8 cellular contexts compared by ENCODE assay signal in genomic region chr10:11874568-11875182, GRCh38. TPM values are rescaled to one million over a fixed set of nuclear protein-coding genes. Genes with fewer than 3 reads are reported as not detected.
DNase-seq lines count a peak whose midpoint lies in the region; ATAC-seq and TF ChIP-seq lines count a peak whose summit lies in the region.

No MANE protein-coding gene starts in this region.

- H3K36me3 Mint-ChIP-seq in HFFc6 (ENCODE audit: low read depth) = no peaks in the 10 kb centered on the region

- H3K9ac ChIP-seq in Loucy (ENCODE audit: low read depth, low read length, poor library complexity, severe bottlenecking) (no peak overlapping the region), smooth muscle cell (ENCODE audit: low read depth) (peak overlapping the region; percentile 53)

- no peaks in the 10 kb centered on the region for H3K79me2 ChIP-seq in Loucy (ENCODE audit: insufficient read depth, low read length)
- H3K79me2 ChIP-seq in smooth muscle cell (ENCODE audit: low read depth) = no peaks in the 10 kb centered on the region

- H3K4me2 ChIP-seq in Loucy (ENCODE audit: low read depth, low read length, poor library complexity, severe bottlenecking) (peak overlapping the region; percentile 28), smooth muscle cell (peak overlapping the region; percentile 71)

- no peaks in the 10 kb centered on the region for H3K27me3 ChIP-seq in Loucy (ENCODE audit: insufficient read depth, low read length, poor library complexity, severe bottlenecking)
- H3K27me3 ChIP-seq in right atrium auricular region = no peaks in the 10 kb centered on the region
- no peaks in the 10 kb centered on the region for H3K27me3 ChIP-seq in smooth muscle cell (ENCODE audit: low read depth)

- H3K27me3 Mint-ChIP-seq in HFFc6 (ENCODE audit: insufficient read depth) = peaks cover 3% of the 10 kb centered on the region

- TF ChIP-seq CTCF in Loucy (conservative IDR thresholded peaks at IDR 0.05; ENCODE audit: low read length) (no peak), right atrium auricular region (IDR thresholded peaks at IDR 0.05) (no peak), smooth muscle cell (IDR thresholded peaks at IDR 0.05; ENCODE audit: borderline replicate concordance, insufficient read depth, poor library complexity, severe bottlenecking) (no peak), HFFc6 (IDR thresholded peaks at IDR 0.05) (no peak)

- no peaks in the 10 kb centered on the region for H3F3A ChIP-seq in Loucy (ENCODE audit: low read depth)
- H3F3A ChIP-seq in smooth muscle cell (ENCODE audit: low read depth) = peaks cover 18% of the 10 kb centered on the region

- H3K9me3 ChIP-seq in Loucy (ENCODE audit: insufficient read depth, low read depth, low read length) (no peaks in the 10 kb centered on the region), right atrium auricular region (no peaks in the 10 kb centered on the region), smooth muscle cell (replicated peaks; ENCODE audit: low read depth) (no peaks in the 10 kb centered on the region)

- no peaks in the 10 kb centered on the region for H3K9me2 ChIP-seq in Loucy (replicated peaks; ENCODE audit: low read depth, low read length)

- no peak overlapping the region for H3K4me3 Mint-ChIP-seq in HFFc6

- H3K4me3 ChIP-seq in Loucy (ENCODE audit: low read length, poor library complexity, severe bottlenecking) (peak overlapping the region; percentile 8), right atrium auricular region (no peak overlapping the region), smooth muscle cell (peak overlapping the region; percentile 19)

- peak; percentile 29 for DNase-seq in DMS79 treated with DMSO at 0.1 percent for 48 hours (lab: John Stamatoyannopoulos, UW)
- peak; percentile 24 for DNase-seq in activated naive CD4-positive, alpha-beta T cell treated with Interleukin-2 at 50 U/mL for 16 hours
- peak; percentile 69 for DNase-seq in right atrium auricular region (ENCODE audit: low spot score)
- peak; percentile 49 for DNase-seq in smooth muscle cell (lab: John Stamatoyannopoulos, UW; ENCODE audit: unreplicated experiment)
- no peak for DNase-seq in EL
- no peak for DNase-seq in HFFc6

- under 1% methylated on average over 10 of the region's 11 CpGs for WGBS in smooth muscle cell (ENCODE audit: low lambda C conversion rate)

- no peaks in the 10 kb centered on the region for H4K20me1 ChIP-seq in Loucy (ENCODE audit: insufficient read depth, low read length, poor library complexity, severe bottlenecking)
- no peaks in the 10 kb centered on the region for H4K20me1 ChIP-seq in smooth muscle cell (ENCODE audit: low read depth)

- no peaks in the 10 kb centered on the region for H3K36me3 ChIP-seq in Loucy (ENCODE audit: insufficient read depth, low read length)
- no peaks in the 10 kb centered on the region for H3K36me3 ChIP-seq in right atrium auricular region
- H3K36me3 ChIP-seq in smooth muscle cell (ENCODE audit: low read depth) = no peaks in the 10 kb centered on the region

- no peak for ATAC-seq in GM21526 (IDR thresholded peaks at IDR 0.05; ENCODE audit: low FRiP score, unreplicated experiment)

- peaks cover 35% of the 10 kb centered on the region for H3K4me1 ChIP-seq in Loucy (ENCODE audit: insufficient read depth, low read length, poor library complexity, severe bottlenecking)
- peaks cover 0 to 44% of the 10 kb centered on the region in 2 donors for H3K4me1 ChIP-seq in right atrium auricular region
- H3K4me1 ChIP-seq in smooth muscle cell (ENCODE audit: low read depth) = peaks cover 26% of the 10 kb centered on the region

- H3K27ac ChIP-seq in right atrium auricular region = peak overlapping the region in 1 of 2 donors; percentile 35
- peak overlapping the region; percentile 90 for H3K27ac ChIP-seq in smooth muscle cell (ENCODE audit: low read depth)

- peaks cover 40% of the 10 kb centered on the region for H3K4me1 Mint-ChIP-seq in HFFc6 (ENCODE audit: low read depth)

- H3K27ac Mint-ChIP-seq in HFFc6 = no peak overlapping the region

- H2AFZ ChIP-seq in Loucy (ENCODE audit: low read length) (peak overlapping the region; percentile 32; the same call in 1 of the 2 replicates), smooth muscle cell (ENCODE audit: low read depth) (peak overlapping the region; percentile 62)

- H3K9me3 Mint-ChIP-seq in HFFc6 = no peaks in the 10 kb centered on the region

RNA-seq across cellular contexts. Expression of gene PROSER2, which starts 51.5 kb away (rescaled TPM):
- 1 to 10 TPM; 1.3 to 3.1 TPM for total RNA-seq in right atrium auricular region
- 3.7 and 4.9 TPM in 2 replicates for total RNA-seq in smooth muscle cell
- polyA plus RNA-seq in smooth muscle cell = 8.2 and 26.3 TPM in 2 replicates
- total RNA-seq in HFFc6 (2021; fragmentation: NEBNext Ultra II Directional; extraction: Animal tissue kit (Norgen Biotek cat#: 25700)) = 1 to 10 TPM in 5 of 6 experiments, under 1 TPM in 1; 0.74 to 2.9 (median 1.5) TPM

Comparison
In these comparisons a context has a peak if more than half of its experiments do, and no peak if none do; other contexts are left out.
1. DNase-seq: peak in DMS79 treated with DMSO at 0.1 percent for 48 hours (single experiment), activated naive CD4-positive, alpha-beta T cell treated with Interleukin-2 at 50 U/mL for 16 hours (single experiment), right atrium auricular region (single experiment) and smooth muscle cell (single experiment); none in EL (single experiment) and HFFc6 (single experiment).
2. H3K4me3 ChIP-seq: peak in Loucy (single experiment) and smooth muscle cell (single experiment); none in right atrium auricular region (0 of 2).